In the genomic region with DNA sequence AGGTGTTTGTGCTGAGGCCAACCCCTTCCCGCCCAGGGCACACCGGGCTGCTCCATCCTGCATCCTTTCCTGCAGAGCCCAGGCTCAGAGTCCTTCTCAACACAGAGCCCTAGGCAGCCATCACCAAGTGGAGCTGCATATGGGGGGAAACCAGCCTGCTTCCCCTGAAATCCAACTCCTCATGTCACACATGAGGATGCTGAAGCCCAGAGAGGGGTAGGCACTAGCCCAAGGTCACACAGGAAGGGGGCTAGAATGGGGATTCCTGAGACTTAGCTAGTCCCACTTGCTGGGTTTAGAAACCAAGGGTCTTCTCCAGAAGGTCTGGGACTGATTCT, we compare ENCODE assay signal across 10 cellular contexts. TPM values are rescaled to one million over a fixed set of nuclear protein-coding genes. Genes with fewer than 3 reads are reported as not detected.
DNase-seq lines count a peak whose midpoint lies in the region; ATAC-seq and TF ChIP-seq lines count a peak whose summit lies in the region.
"Had no signal": no experiment of that assay in that cellular context is flagged by ENCODE, and none has a peak within 500 bp of the region (broad histone marks: within the 10 kb centered on the region; RNA-seq: fewer than 3 reads in every experiment).

No MANE protein-coding gene starts in this region.

- POLR2A ChIA-PET in naive thymus-derived CD8-positive, alpha-beta T cell (lab: Charles Lee) = interaction anchor here (0.7 to 5.5 kb wide), 5 partner anchors 11 to 37 kb away, joined by 4 to 77 read pairs (median 5); no protein-coding TSS in a partner anchor

- ATAC-seq in naive thymus-derived CD8-positive, alpha-beta T cell = peak in 1 of 2 donors; percentile 10
- no peak for ATAC-seq in GM18909 (IDR thresholded peaks at IDR 0.05; ENCODE audit: poor library complexity, unreplicated experiment)

- H3K36me3 Mint-ChIP-seq in naive thymus-derived CD8-positive, alpha-beta T cell = no peaks in the 10 kb centered on the region

- H3K4me1 Mint-ChIP-seq in naive thymus-derived CD8-positive, alpha-beta T cell = peaks cover 33 to 84% (median 65%) of the 10 kb centered on the region in 4 donors

- H3K27ac Mint-ChIP-seq in naive thymus-derived CD8-positive, alpha-beta T cell = peak overlapping the region in 8 of 10 donors; percentile 19 to 89 (median 77)

- 0 out of 2 replicates have a peak overlapping the region, but pooled peaks have one; percentile 11 for H3K4me3 ChIP-seq in BLaER1
- H3K4me3 ChIP-seq in HL-60 (replicated peaks; ENCODE audit: insufficient read depth, low read length) = no peak overlapping the region
- H3K4me3 ChIP-seq: cardiac muscle cell had no signal

- H4K20me1 ChIP-seq in BLaER1 = no peaks in the 10 kb centered on the region

- H3K27ac ChIP-seq in BLaER1 = peak overlapping the region; percentile 75
- H3K27ac ChIP-seq in HL-60 (replicated peaks) = peak overlapping the region; percentile 75
- H3K27ac ChIP-seq in caudate nucleus (ENCODE audit: low read depth, low read length) = peak overlapping the region; percentile 80
- H3K27ac ChIP-seq: cardiac muscle cell had no signal

- H3K4me1 ChIP-seq in BLaER1 = peaks cover 83% of the 10 kb centered on the region

- H3K4me3 Mint-ChIP-seq in naive thymus-derived CD8-positive, alpha-beta T cell = peak overlapping the region in 9 of 10 donors; percentile 18 to 73 (median 61)

- H3K9me3 Mint-ChIP-seq in naive thymus-derived CD8-positive, alpha-beta T cell = peaks cover 0 to 1% (median 0%) of the 10 kb centered on the region in 9 donors

- H3K9me3 ChIP-seq in BLaER1 = no peaks in the 10 kb centered on the region

- in situ Hi-C loops in KBM-7 (cut with MboI; ENCODE audit: low pct_unique_long_range_greater_than_20kb, low sequenced_read_pairs) = no loop called here

- H3K4me2 ChIP-seq in BLaER1 = peak overlapping the region; percentile 84

- H3K27me3 ChIP-seq in BLaER1 = no peaks in the 10 kb centered on the region
- H3K27me3 ChIP-seq in HL-60 (ENCODE audit: insufficient read depth, poor library complexity, severe bottlenecking) = no peaks in the 10 kb centered on the region

- peak overlapping the region; percentile 62; the same call in 1 of the 2 replicates for H3K9ac ChIP-seq in BLaER1

- TF ChIP-seq CTCF in HL-60 (IDR thresholded peaks at IDR 0.05; ENCODE audit: insufficient read depth, low read length) = no peak

- DNase-seq in HL-60 (ENCODE audit: low read depth in 1 of 2, low spot score in 1 of 2) = no peak
- no peak for DNase-seq in caudate nucleus (lab: John Stamatoyannopoulos, UW)
- DNase-seq in naive thymus-derived CD8-positive, alpha-beta T cell = peak in 1 of 10 donors; percentile 8
- DNase-seq in UCSD-AML1 (lab: John Stamatoyannopoulos, UW; ENCODE audit: unreplicated experiment) = no peak
- DNase-seq in KBM-7 = no peak
- no peak for DNase-seq in SW 1271 (lab: John Stamatoyannopoulos, UW)
- DNase-seq: NCI-H2081 treated with DMSO at 0.1 percent for 48 hours had no signal

- H3K36me3 ChIP-seq in BLaER1 = no peaks in the 10 kb centered on the region
- H3K36me3 ChIP-seq: cardiac muscle cell had no signal

- no peaks in the 10 kb centered on the region for H3K27me3 Mint-ChIP-seq in naive thymus-derived CD8-positive, alpha-beta T cell

RNA-seq across cellular contexts. Expression of a gene that starts 5.5 kb away (rescaled TPM):
- 10 to 100 TPM; 16.5 to 18.4 TPM for total RNA-seq in naive thymus-derived CD8-positive, alpha-beta T cell
- 10 to 100 TPM; 19.7 to 64.6 (median 21.8) TPM for polyA plus RNA-seq in naive thymus-derived CD8-positive, alpha-beta T cell
- polyA plus RNA-seq: cardiac muscle cell had no signal
